Comparison of ENCODE assay signal across 8 cellular contexts in the genomic region with DNA sequence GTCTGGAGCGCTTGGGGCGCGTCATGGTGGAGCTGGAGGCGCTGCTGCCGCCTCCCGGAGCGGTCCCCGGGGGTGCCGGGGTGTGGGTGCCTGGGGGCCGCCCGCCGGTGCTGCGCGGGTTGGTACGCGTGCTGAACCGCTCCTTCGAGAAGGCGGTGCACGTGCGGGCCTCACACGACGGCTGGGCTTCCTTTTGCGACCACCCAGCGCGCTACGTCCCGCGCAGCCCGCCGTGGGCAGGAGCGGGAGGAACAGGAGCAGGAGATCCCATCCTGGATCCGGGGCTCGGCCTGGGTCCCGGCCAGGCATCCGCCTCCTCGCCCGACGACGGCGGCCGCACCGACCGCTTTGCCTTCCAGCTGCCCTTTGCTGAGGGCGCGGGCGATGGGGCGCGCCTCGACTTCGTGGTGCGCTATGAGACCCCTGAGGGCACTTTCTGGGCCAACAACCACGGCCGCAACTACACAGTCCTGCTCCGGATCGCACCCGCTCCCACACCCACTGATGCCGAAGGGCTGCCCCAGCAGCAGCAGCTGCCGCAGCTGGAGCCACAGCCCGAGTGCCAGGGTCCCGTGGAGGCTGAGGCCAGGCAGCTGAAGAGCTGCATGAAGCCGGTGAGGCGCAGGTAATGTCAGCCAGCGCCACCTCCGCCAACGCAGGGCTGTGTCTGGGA. TPM values are rescaled to one million over a fixed set of nuclear protein-coding genes. Genes with fewer than 3 reads are reported as not detected.
DNase-seq lines count a peak whose midpoint lies in the region; ATAC-seq, FAIRE-seq and TF ChIP-seq lines count a peak whose summit lies in the region.
"Had no signal": no experiment of that assay in that cellular context is flagged by ENCODE, and none has a peak within 500 bp of the region (broad histone marks: within the 10 kb centered on the region; RNA-seq: fewer than 3 reads in every experiment).

No MANE protein-coding gene starts in this region.

- H3K36me3 Mint-ChIP-seq in activated T-helper 2 cell treated with anti-CD3 and anti-CD28 coated beads, Interferon-gamma antibody, Interleukin-2, Interleukin-4, amounts not matched to agents 10 μg/mL and 5 μg/mL and 100 μg/mL, durations not matched to agents 14 hours and 24 hours and 36 hours (ENCODE audit: low read depth): peaks cover 38% of the 10 kb centered on the region
- H3K36me3 Mint-ChIP-seq in stimulated activated naive CD8-positive, alpha-beta T cell treated with anti-CD3 and anti-CD28 coated beads, Interleukin-15, Interleukin-2, amounts not matched to agents 100 ng/mL and 50 ng/mL, for 24 hours (ENCODE audit: low read depth): peaks cover 22% of the 10 kb centered on the region

- no peaks in the 10 kb centered on the region for H3K9me3 Mint-ChIP-seq in activated T-helper 2 cell treated with anti-CD3 and anti-CD28 coated beads, Interferon-gamma antibody, Interleukin-2, Interleukin-4, amounts not matched to agents 10 μg/mL and 5 μg/mL and 100 μg/mL, durations not matched to agents 14 hours and 24 hours and 36 hours
- no peaks in the 10 kb centered on the region for H3K9me3 Mint-ChIP-seq in stimulated activated naive CD8-positive, alpha-beta T cell treated with anti-CD3 and anti-CD28 coated beads, Interleukin-15, Interleukin-2, amounts not matched to agents 100 ng/mL and 50 ng/mL, for 24 hours

- H3K4me3 ChIP-seq in HUES48 (ENCODE audit: low read depth, low read length) (peak overlapping the region; percentile 81), iPS-20b (ENCODE audit: low read length) (peak overlapping the region; percentile 59; the same call in 1 of the 2 replicates)

- peak overlapping the region; percentile 91 for H3K27ac Mint-ChIP-seq in activated T-helper 2 cell treated with anti-CD3 and anti-CD28 coated beads, Interferon-gamma antibody, Interleukin-2, Interleukin-4, amounts not matched to agents 10 μg/mL and 5 μg/mL and 100 μg/mL, durations not matched to agents 14 hours and 24 hours and 36 hours
- peak overlapping the region; percentile 83 for H3K27ac Mint-ChIP-seq in stimulated activated naive CD8-positive, alpha-beta T cell treated with anti-CD3 and anti-CD28 coated beads, Interleukin-15, Interleukin-2, amounts not matched to agents 100 ng/mL and 50 ng/mL, for 24 hours

- H3K4me3 Mint-ChIP-seq in activated T-helper 2 cell treated with anti-CD3 and anti-CD28 coated beads, Interferon-gamma antibody, Interleukin-2, Interleukin-4, amounts not matched to agents 10 μg/mL and 5 μg/mL and 100 μg/mL, durations not matched to agents 14 hours and 24 hours and 36 hours (ENCODE audit: low read depth): peak overlapping the region; percentile 82
- peak overlapping the region; percentile 80 for H3K4me3 Mint-ChIP-seq in stimulated activated naive CD8-positive, alpha-beta T cell treated with anti-CD3 and anti-CD28 coated beads, Interleukin-15, Interleukin-2, amounts not matched to agents 100 ng/mL and 50 ng/mL, for 24 hours

- no peaks in the 10 kb centered on the region for H3K27me3 Mint-ChIP-seq in activated T-helper 2 cell treated with anti-CD3 and anti-CD28 coated beads, Interferon-gamma antibody, Interleukin-2, Interleukin-4, amounts not matched to agents 10 μg/mL and 5 μg/mL and 100 μg/mL, durations not matched to agents 14 hours and 24 hours and 36 hours (ENCODE audit: low read depth)
- H3K27me3 Mint-ChIP-seq in stimulated activated naive CD8-positive, alpha-beta T cell treated with anti-CD3 and anti-CD28 coated beads, Interleukin-15, Interleukin-2, amounts not matched to agents 100 ng/mL and 50 ng/mL, for 24 hours: no peaks in the 10 kb centered on the region

- H3K36me3 ChIP-seq in HUES48 (ENCODE audit: control insufficient read depth, insufficient read depth, low read length): peaks cover 3% of the 10 kb centered on the region; the same call in 1 of the 2 replicates
- peaks cover 20% of the 10 kb centered on the region; the same call in 1 of the 2 replicates for H3K36me3 ChIP-seq in iPS-20b (ENCODE audit: insufficient read depth, low read depth, low read length)

- DNase-seq in activated T-helper 2 cell treated with anti-CD3 and anti-CD28 coated beads, Interferon-gamma antibody, Interleukin-2, Interleukin-4, amounts not matched to agents 10 μg/mL and 5 μg/mL and 100 μg/mL, durations not matched to agents 14 hours and 24 hours and 36 hours (ENCODE audit: low spot score): no peak
- DNase-seq in omental fat pad (ENCODE audit: low spot score): no peak
- DNase-seq in urothelium cell line (ENCODE audit: low spot score): no peak

- FAIRE-seq in urothelium cell line (lab: Jason Lieb, UNC): no peak

- no peak for ATAC-seq in omental fat pad (ENCODE audit: low FRiP score)
- no peak for ATAC-seq in HG03097 (IDR thresholded peaks at IDR 0.05; ENCODE audit: low FRiP score, unreplicated experiment)

- H3K4me1 ChIP-seq in HUES48 (ENCODE audit: control insufficient read depth, insufficient read depth, low read length): no peaks in the 10 kb centered on the region
- no peaks in the 10 kb centered on the region; the same call in 1 of the 2 replicates for H3K4me1 ChIP-seq in iPS-20b (ENCODE audit: insufficient read depth, low read length)

- H3K9ac ChIP-seq in HUES48 (ENCODE audit: low read depth, low read length) (peak overlapping the region; percentile 82), iPS-20b (ENCODE audit: low read depth, low read length) (peak overlapping the region; percentile 84; the same call in 1 of the 2 replicates)

- H3K27ac ChIP-seq in HUES48 (ENCODE audit: low read depth, low read length) (peak overlapping the region; percentile 94), iPS-20b (ENCODE audit: low read length) (no peak overlapping the region)

- no peak for TF ChIP-seq CTCF in omental fat pad (IDR thresholded peaks at IDR 0.05)

- H3K4me1 Mint-ChIP-seq in activated T-helper 2 cell treated with anti-CD3 and anti-CD28 coated beads, Interferon-gamma antibody, Interleukin-2, Interleukin-4, amounts not matched to agents 10 μg/mL and 5 μg/mL and 100 μg/mL, durations not matched to agents 14 hours and 24 hours and 36 hours (ENCODE audit: low read depth): peaks cover 47% of the 10 kb centered on the region
- H3K4me1 Mint-ChIP-seq in stimulated activated naive CD8-positive, alpha-beta T cell treated with anti-CD3 and anti-CD28 coated beads, Interleukin-15, Interleukin-2, amounts not matched to agents 100 ng/mL and 50 ng/mL, for 24 hours (ENCODE audit: low read depth): peaks cover 65% of the 10 kb centered on the region

- H3K27me3 ChIP-seq in HUES48 (ENCODE audit: control insufficient read depth, insufficient read depth, low read length): no peaks in the 10 kb centered on the region
- H3K27me3 ChIP-seq in iPS-20b (ENCODE audit: insufficient read depth, low read length): no peaks in the 10 kb centered on the region

- intact Hi-C loops in activated T-helper 2 cell treated with anti-CD3 and anti-CD28 coated beads, Interferon-gamma antibody, Interleukin-2, Interleukin-4, amounts not matched to agents 10 μg/mL and 5 μg/mL and 100 μg/mL, durations not matched to agents 14 hours and 24 hours and 36 hours (cut with micrococcal nuclease): loop anchor here (5.0 kb wide), 1 partner anchor 333 kb away; no protein-coding TSS in a partner anchor

- peaks cover 15% of the 10 kb centered on the region for H3K9me3 ChIP-seq in HUES48 (ENCODE audit: control insufficient read depth, insufficient read depth, low read length)
- H3K9me3 ChIP-seq in iPS-20b (ENCODE audit: insufficient read depth, low read depth, low read length): no peaks in the 10 kb centered on the region

RNA-seq across cellular contexts. Expression of gene PPP1R3F, which starts 0.8 kb away (rescaled TPM):
- total RNA-seq in activated T-helper 2 cell treated with anti-CD3 and anti-CD28 coated beads, Interferon-gamma antibody, Interleukin-2, Interleukin-4, amounts not matched to agents 10 μg/mL and 5 μg/mL and 100 μg/mL, durations not matched to agents 14 hours and 24 hours and 36 hours: 7.9 and 10.1 TPM in 2 replicates
- 1 to 10 TPM; 2.6 to 6.5 (median 4.6) TPM for total RNA-seq in omental fat pad

RNA-seq across cellular contexts. Expression of gene FOXP3, which starts 5.9 kb away (rescaled TPM):
- total RNA-seq in activated T-helper 2 cell treated with anti-CD3 and anti-CD28 coated beads, Interferon-gamma antibody, Interleukin-2, Interleukin-4, amounts not matched to agents 10 μg/mL and 5 μg/mL and 100 μg/mL, durations not matched to agents 14 hours and 24 hours and 36 hours: 28.9 and 29.4 TPM in 2 replicates
- total RNA-seq in omental fat pad: not detected
- total RNA-seq: LHCN-M2 had no signal

RNA-seq across cellular contexts. Expression of gene GAGE10, which starts 33.1 kb away (rescaled TPM):
- total RNA-seq in activated T-helper 2 cell treated with anti-CD3 and anti-CD28 coated beads, Interferon-gamma antibody, Interleukin-2, Interleukin-4, amounts not matched to agents 10 μg/mL and 5 μg/mL and 100 μg/mL, durations not matched to agents 14 hours and 24 hours and 36 hours: not detected in 2 replicates
- not detected for total RNA-seq in omental fat pad
- total RNA-seq: LHCN-M2 had no signal

RNA-seq across cellular contexts. Expression of gene CCDC22, which starts 35.1 kb away (rescaled TPM):
- 30.2 and 32.0 TPM in 2 replicates for total RNA-seq in activated T-helper 2 cell treated with anti-CD3 and anti-CD28 coated beads, Interferon-gamma antibody, Interleukin-2, Interleukin-4, amounts not matched to agents 10 μg/mL and 5 μg/mL and 100 μg/mL, durations not matched to agents 14 hours and 24 hours and 36 hours
- total RNA-seq in omental fat pad: 10 to 100 TPM in 2 of 4 donors, 1 to 10 TPM in 2; 8.9 to 14.3 (median 11.1) TPM

RNA-seq across cellular contexts. Expression of gene CACNA1F, which starts 37.2 kb away (rescaled TPM):
- total RNA-seq in activated T-helper 2 cell treated with anti-CD3 and anti-CD28 coated beads, Interferon-gamma antibody, Interleukin-2, Interleukin-4, amounts not matched to agents 10 μg/mL and 5 μg/mL and 100 μg/mL, durations not matched to agents 14 hours and 24 hours and 36 hours: 0.23 and 0.32 TPM in 2 replicates
- under 1 TPM; 0.19 to 0.60 (median 0.34) TPM for total RNA-seq in omental fat pad
- total RNA-seq: LHCN-M2 had no signal

Comparison
In these comparisons a context has a peak if more than half of its experiments do, and no peak if none do; other contexts are left out.
1. RNA of gene FOXP3, which starts 5.9 kb away (total RNA-seq): 28.9 to 29.4 TPM in activated T-helper 2 cell treated with anti-CD3 and anti-CD28 coated beads, Interferon-gamma antibody, Interleukin-2, Interleukin-4, amounts not matched to agents 10 μg/mL and 5 μg/mL and 100 μg/mL, durations not matched to agents 14 hours and 24 hours and 36 hours; not detected in omental fat pad; every median in the first group is over 10 times any median in the second.